Comparison of ENCODE assay signal across 1 cellular context in the genomic region with DNA sequence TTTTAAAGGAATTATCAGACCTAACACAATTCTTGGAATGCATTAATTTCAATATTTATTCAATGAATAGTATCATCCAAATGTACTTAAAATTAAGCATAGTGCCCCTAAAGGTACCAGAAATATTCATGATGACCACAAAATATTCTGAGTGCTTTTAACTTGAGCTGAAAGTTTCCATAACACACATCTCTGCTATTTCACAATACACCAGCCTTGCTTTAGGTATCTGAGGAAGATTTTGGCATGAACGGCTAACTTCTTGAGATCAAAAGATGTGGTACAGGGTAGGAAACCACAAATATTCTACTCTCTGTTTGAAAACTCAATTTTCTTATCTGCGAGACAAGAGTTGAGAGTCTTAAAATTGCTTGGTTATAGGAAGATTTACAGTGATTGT.
TF ChIP-seq lines count a peak whose summit lies in the region.

No MANE protein-coding gene starts in this region.

TF ChIP-seq in IMR-90, 13 proteins besides CTCF, POLR2A, EP300 and RAD21 (continued from another document):
- TF ChIP-seq, protein P1, sequence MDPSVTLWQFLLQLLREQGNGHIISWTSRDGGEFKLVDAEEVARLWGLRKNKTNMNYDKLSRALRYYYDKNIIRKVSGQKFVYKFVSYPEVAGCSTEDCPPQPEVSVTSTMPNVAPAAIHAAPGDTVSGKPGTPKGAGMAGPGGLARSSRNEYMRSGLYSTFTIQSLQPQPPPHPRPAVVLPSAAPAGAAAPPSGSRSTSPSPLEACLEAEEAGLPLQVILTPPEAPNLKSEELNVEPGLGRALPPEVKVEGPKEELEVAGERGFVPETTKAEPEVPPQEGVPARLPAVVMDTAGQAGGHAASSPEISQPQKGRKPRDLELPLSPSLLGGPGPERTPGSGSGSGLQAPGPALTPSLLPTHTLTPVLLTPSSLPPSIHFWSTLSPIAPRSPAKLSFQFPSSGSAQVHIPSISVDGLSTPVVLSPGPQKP (IDR thresholded peaks at IDR 0.05; ENCODE audit: borderline replicate concordance, low read depth, low read length), result no peak
